10 cellular contexts compared by ENCODE assay signal in genomic region chr5:61139094-61139873, GRCh38. TPM values are rescaled to one million over a fixed set of nuclear protein-coding genes. Genes with fewer than 3 reads are reported as not detected.
DNase-seq lines count a peak whose midpoint lies in the region; ATAC-seq and TF ChIP-seq lines count a peak whose summit lies in the region.
"Had no signal": no experiment of that assay in that cellular context is flagged by ENCODE, and none has a peak within 500 bp of the region (broad histone marks: within the 10 kb centered on the region; RNA-seq: fewer than 3 reads in every experiment).

No MANE protein-coding gene starts in this region.

- ATAC-seq in heart right ventricle (no peak), HG02642 (IDR thresholded peaks at IDR 0.05; ENCODE audit: poor library complexity, unreplicated experiment) (no peak), HG03045 (IDR thresholded peaks at IDR 0.05; ENCODE audit: unreplicated experiment) (no peak)
- ATAC-seq: left lung had no signal

- H3K27me3 ChIP-seq in cardiac muscle cell (no peaks in the 10 kb centered on the region), heart right ventricle (no peaks in the 10 kb centered on the region)
- H3K27me3 ChIP-seq: left lung had no signal

- H3K27ac ChIP-seq in cardiac muscle cell (no peak overlapping the region), heart right ventricle (no peak overlapping the region)
- H3K27ac ChIP-seq: left lung had no signal

- intact Hi-C loops in heart right ventricle (cut with DNase I), result no loop called here

- 82 to 85% methylated on average over 5 of the region's 5 CpGs for WGBS in heart right ventricle, 2 donors

- no peaks in the 10 kb centered on the region for H3K9me3 ChIP-seq in cardiac muscle cell (ENCODE audit: low read depth)
- no peaks in the 10 kb centered on the region for H3K9me3 ChIP-seq in heart right ventricle
- H3K9me3 ChIP-seq: left lung had no signal

- H3K4me1 ChIP-seq in cardiac muscle cell (ENCODE audit: low read depth), result no peaks in the 10 kb centered on the region
- H3K4me1 ChIP-seq in heart right ventricle, result no peaks in the 10 kb centered on the region
- H3K4me1 ChIP-seq: left lung had no signal

- TF ChIP-seq CTCF in cardiac muscle cell (IDR thresholded peaks at IDR 0.05; ENCODE audit: low read depth, low read length) (peak; percentile 29), heart right ventricle (IDR thresholded peaks at IDR 0.05) (peak in 1 of 9 donors; percentile 20), epithelial cell of esophagus (IDR thresholded peaks at IDR 0.05; ENCODE audit: insufficient read depth, low read depth, low read length, missing control alignments) (peak; percentile 57)

- H3K4me3 ChIP-seq in cardiac muscle cell, result no peak overlapping the region
- H3K4me3 ChIP-seq in heart right ventricle, result no peak overlapping the region
- H3K4me3 ChIP-seq in epithelial cell of esophagus (ENCODE audit: low read length), result no peak overlapping the region
- H3K4me3 ChIP-seq: left lung had no signal

- DNase-seq in cardiac muscle cell (ENCODE audit: low read depth in 1 of 2, low spot score in 1 of 2) (peak in 1 of 2 donors; percentile 7), heart right ventricle (no peak), NCI-H69 (lab: John Stamatoyannopoulos, UW) (peak; percentile 17), epithelial cell of esophagus (ENCODE audit: low read depth) (peak; percentile 27), UCSD-AML1 (lab: John Stamatoyannopoulos, UW; ENCODE audit: unreplicated experiment) (no peak), 8988T (no peak)
- DNase-seq: activated naive CD4-positive, alpha-beta T cell treated with anti-CD3 and anti-CD28 coated beads, Interleukin-2, amount 50 U/mL, for 16 hours; left lung had no signal

- H3K36me3 ChIP-seq in cardiac muscle cell (no peaks in the 10 kb centered on the region), heart right ventricle (no peaks in the 10 kb centered on the region)
- H3K36me3 ChIP-seq: left lung had no signal

RNA-seq across cellular contexts. Expression of gene SMIM15, which starts 23.0 kb away (rescaled TPM):
- 34.3 and 36.0 TPM in 2 replicates for total RNA-seq in cardiac muscle cell
- polyA plus RNA-seq in cardiac muscle cell, result 32.8 and 42.0 TPM in 2 replicates
- total RNA-seq in heart right ventricle, result 10 to 100 TPM; 18.8 to 26.1 (median 22.6) TPM
- polyA plus RNA-seq in heart right ventricle, result 10 to 100 TPM; 16.5 to 16.9 TPM

Comparison
In these comparisons a context has a peak if more than half of its experiments do, and no peak if none do; other contexts are left out.
1. DNase-seq: peak in NCI-H69 (single experiment) and epithelial cell of esophagus (single experiment); none in heart right ventricle (0 of 2), UCSD-AML1 (single experiment) and 8988T (single experiment).